In the genomic region with DNA sequence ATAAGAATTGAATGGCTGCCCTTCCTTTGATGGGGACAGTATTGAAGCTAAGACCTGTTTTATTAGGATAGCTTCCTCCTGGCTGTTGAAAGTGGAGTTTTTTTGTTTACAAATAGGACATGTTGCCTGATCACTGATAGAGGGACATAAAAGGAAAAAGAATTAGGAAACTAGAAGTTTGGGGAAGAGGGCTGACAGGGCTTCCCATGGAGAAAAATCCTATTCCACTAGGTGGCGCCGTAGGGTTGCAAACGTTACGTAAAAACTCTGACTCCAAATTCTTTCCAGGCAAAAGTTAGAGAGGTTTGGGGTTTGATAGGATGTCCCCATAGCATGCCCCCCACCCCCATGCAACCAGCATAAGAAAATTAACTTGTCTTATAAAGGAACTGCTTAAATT, we compare ENCODE assay signal across 10 cellular contexts. TPM values are rescaled to one million over a fixed set of nuclear protein-coding genes. Genes with fewer than 3 reads are reported as not detected.
A peak's percentile ranks its signal among the peaks of the same experiment; 100 is the strongest.
DNase-seq lines count a peak whose midpoint lies in the region; ATAC-seq and TF ChIP-seq lines count a peak whose summit lies in the region.
"Had no signal": no experiment of that assay in that cellular context is flagged by ENCODE, and none has a peak within 500 bp of the region (broad histone marks: within the 10 kb centered on the region; RNA-seq: fewer than 3 reads in every experiment).

No MANE protein-coding gene starts in this region.

- no peak overlapping the region for H3K9ac ChIP-seq in mesendoderm (ENCODE audit: low read length)
- H3K9ac ChIP-seq: BLaER1 treated with 17β-estradiol and CSF1 and Interleukin-3, amounts not matched to agents 10 nM and 100 nM had no signal

- intact Hi-C loops in activated CD4-positive, alpha-beta T cell treated with anti-CD3 and anti-CD28 coated beads for 36 hours (cut with DNase I, micrococcal nuclease): loop anchor here in 1 of 2 experiments (5.0 kb wide), 1 partner anchor 64 kb away; no protein-coding TSS in a partner anchor

- no peak overlapping the region for H3K27ac ChIP-seq in HL-60 (replicated peaks)
- H3K27ac ChIP-seq in mesendoderm (ENCODE audit: low read depth, low read length): no peak overlapping the region
- no peak overlapping the region for H3K27ac ChIP-seq in coronary artery
- H3K27ac ChIP-seq: BLaER1 treated with 17β-estradiol and CSF1 and Interleukin-3, amounts not matched to agents 10 nM and 100 nM had no signal

- H3K9me3 Mint-ChIP-seq in activated CD4-positive, alpha-beta T cell treated with anti-CD3 and anti-CD28 coated beads for 36 hours (ENCODE audit: low read depth): peaks cover 52% of the 10 kb centered on the region
- H3K9me3 Mint-ChIP-seq in activated naive CD8-positive, alpha-beta T cell treated with anti-CD3 and anti-CD28 coated beads, Interleukin-2, amount 50 U/mL, for 24 hours: peaks cover 66% of the 10 kb centered on the region

- H3K36me3 ChIP-seq in mesendoderm (ENCODE audit: control insufficient read depth, insufficient read depth, low read length): no peaks in the 10 kb centered on the region

- H3K27me3 ChIP-seq in HL-60 (ENCODE audit: insufficient read depth, poor library complexity, severe bottlenecking): no peaks in the 10 kb centered on the region
- H3K27me3 ChIP-seq in mesendoderm (ENCODE audit: insufficient read depth, low read length, poor library complexity): no peaks in the 10 kb centered on the region
- H3K27me3 ChIP-seq: BLaER1 treated with 17β-estradiol and CSF1 and Interleukin-3, amounts not matched to agents 10 nM and 100 nM had no signal

- H2BK15ac ChIP-seq in mesendoderm (replicated peaks; ENCODE audit: low read depth): no peak overlapping the region

- no peaks in the 10 kb centered on the region for H3K27me3 Mint-ChIP-seq in activated CD4-positive, alpha-beta T cell treated with anti-CD3 and anti-CD28 coated beads for 36 hours
- no peaks in the 10 kb centered on the region for H3K27me3 Mint-ChIP-seq in activated naive CD8-positive, alpha-beta T cell treated with anti-CD3 and anti-CD28 coated beads, Interleukin-2, amount 50 U/mL, for 24 hours

- peaks cover 57% of the 10 kb centered on the region for H3K36me3 Mint-ChIP-seq in activated CD4-positive, alpha-beta T cell treated with anti-CD3 and anti-CD28 coated beads for 36 hours (ENCODE audit: low read depth)
- peaks cover 50% of the 10 kb centered on the region for H3K36me3 Mint-ChIP-seq in activated naive CD8-positive, alpha-beta T cell treated with anti-CD3 and anti-CD28 coated beads, Interleukin-2, amount 50 U/mL, for 24 hours (ENCODE audit: low read depth)

- no peak overlapping the region for H3K18ac ChIP-seq in mesendoderm (ENCODE audit: low read length)

- no peak overlapping the region for H3K4me2 ChIP-seq in mesendoderm (ENCODE audit: low read length)
- H3K4me2 ChIP-seq: BLaER1 treated with 17β-estradiol and CSF1 and Interleukin-3, amounts not matched to agents 10 nM and 100 nM had no signal

- no peak overlapping the region for H2AK5ac ChIP-seq in mesendoderm (ENCODE audit: low read length)

- no peaks in the 10 kb centered on the region for H3K79me1 ChIP-seq in mesendoderm (ENCODE audit: low read length)

- H3K4me3 Mint-ChIP-seq in activated CD4-positive, alpha-beta T cell treated with anti-CD3 and anti-CD28 coated beads for 36 hours: no peak overlapping the region
- H3K4me3 Mint-ChIP-seq in activated naive CD8-positive, alpha-beta T cell treated with anti-CD3 and anti-CD28 coated beads, Interleukin-2, amount 50 U/mL, for 24 hours: no peak overlapping the region

- DNase-seq in activated CD4-positive, alpha-beta T cell treated with anti-CD3 and anti-CD28 coated beads for 36 hours: peak; percentile 54
- no peak for DNase-seq in activated CD4-positive, alpha-beta T cell treated with anti-CD3 and anti-CD28 coated beads, Interleukin-2, amount 50 U/mL, for 1 hour
- DNase-seq in HL-60 (ENCODE audit: low read depth in 1 of 2, low spot score in 1 of 2) (peak; percentile 45 to 54), mesendoderm (peak; percentile 43), middle frontal gyrus (ENCODE audit: extremely low spot score, low spot score) (no peak), coronary artery (ENCODE audit: low spot score) (no peak)
- DNase-seq in activated naive CD8-positive, alpha-beta T cell treated with anti-CD3 and anti-CD28 coated beads, Interleukin-2, amount 50 U/mL, for 24 hours: peak; percentile 37

- H3K4ac ChIP-seq in mesendoderm (ENCODE audit: low read depth, low read length): no peak overlapping the region

- H2BK5ac ChIP-seq in mesendoderm (ENCODE audit: low read length): no peak overlapping the region

- no CpG with 5 or more reads among the region's 4 CpGs for WGBS in mesendoderm (ENCODE audit: extremely low coverage, insufficient coverage, low lambda C conversion rate)

- no peak overlapping the region for H3K56ac ChIP-seq in mesendoderm (ENCODE audit: low read length)

- no peak for ATAC-seq in activated CD4-positive, alpha-beta T cell treated with anti-CD3 and anti-CD28 coated beads for 36 hours
- ATAC-seq in activated naive CD8-positive, alpha-beta T cell treated with anti-CD3 and anti-CD28 coated beads, Interleukin-2, amount 50 U/mL, for 24 hours: no peak
- no peak for ATAC-seq in HG02884 (IDR thresholded peaks at IDR 0.05; ENCODE audit: unreplicated experiment)

- POLR2A ChIA-PET in activated CD4-positive, alpha-beta T cell treated with anti-CD3 and anti-CD28 coated beads for 36 hours (lab: Charles Lee): no interaction called here

- H4K8ac ChIP-seq in mesendoderm (ENCODE audit: low read depth, low read length): no peak overlapping the region

- no peak overlapping the region for H2BK120ac ChIP-seq in mesendoderm (ENCODE audit: low read depth, low read length)

- H3K4me3 ChIP-seq in HL-60 (replicated peaks; ENCODE audit: insufficient read depth, low read length) (no peak overlapping the region), mesendoderm (ENCODE audit: low read length) (no peak overlapping the region), coronary artery (no peak overlapping the region)

- CTCF ChIA-PET in activated CD4-positive, alpha-beta T cell treated with anti-CD3 and anti-CD28 coated beads for 36 hours (lab: Charles Lee): interaction anchor here (0.8 to 0.9 kb wide), 2 partner anchors 8 to 20 kb away, joined by 5 read pairs; no protein-coding TSS in a partner anchor

- H3K27ac Mint-ChIP-seq in activated CD4-positive, alpha-beta T cell treated with anti-CD3 and anti-CD28 coated beads for 36 hours: no peak overlapping the region
- H3K27ac Mint-ChIP-seq in activated naive CD8-positive, alpha-beta T cell treated with anti-CD3 and anti-CD28 coated beads, Interleukin-2, amount 50 U/mL, for 24 hours: no peak overlapping the region

- no peak overlapping the region for H3K23ac ChIP-seq in mesendoderm (ENCODE audit: low read length)

- H4K5ac ChIP-seq in mesendoderm (ENCODE audit: low read length): no peak overlapping the region

- H3K4me1 ChIP-seq in mesendoderm (ENCODE audit: control insufficient read depth, low read depth, low read length): no peaks in the 10 kb centered on the region
- H3K4me1 ChIP-seq: BLaER1 treated with 17β-estradiol and CSF1 and Interleukin-3, amounts not matched to agents 10 nM and 100 nM had no signal

- H3K4me1 Mint-ChIP-seq in activated CD4-positive, alpha-beta T cell treated with anti-CD3 and anti-CD28 coated beads for 36 hours: no peaks in the 10 kb centered on the region
- H3K4me1 Mint-ChIP-seq in activated naive CD8-positive, alpha-beta T cell treated with anti-CD3 and anti-CD28 coated beads, Interleukin-2, amount 50 U/mL, for 24 hours: no peaks in the 10 kb centered on the region

- TF ChIP-seq CTCF in HL-60 (IDR thresholded peaks at IDR 0.05; ENCODE audit: insufficient read depth, low read length) (peak; percentile 15), coronary artery (IDR thresholded peaks at IDR 0.05) (no peak)

- no peaks in the 10 kb centered on the region for H3K79me2 ChIP-seq in mesendoderm (ENCODE audit: control insufficient read depth, insufficient read depth, low read length)

RNA-seq across cellular contexts. Expression of gene RBFA, which starts 11.1 kb away (rescaled TPM):
- total RNA-seq in activated CD4-positive, alpha-beta T cell treated with anti-CD3 and anti-CD28 coated beads for 36 hours: 10 to 100 TPM; 32.2 to 39.1 TPM
- polyA plus RNA-seq in mesendoderm (2013, experiment 1 of 2): 23.9 TPM
- polyA plus RNA-seq in mesendoderm (2013, experiment 2 of 2): 25.4 TPM

RNA-seq across cellular contexts. Expression of gene TXNL4A, which starts 34.8 kb away (rescaled TPM):
- total RNA-seq in activated CD4-positive, alpha-beta T cell treated with anti-CD3 and anti-CD28 coated beads for 36 hours: 100 to 1,000 TPM; 150 to 194 TPM
- polyA plus RNA-seq in mesendoderm (2013, experiment 1 of 2): 162 TPM
- 168 TPM for polyA plus RNA-seq in mesendoderm (2013, experiment 2 of 2)

RNA-seq across cellular contexts. Expression of gene HSBP1L1, which starts 58.7 kb away (rescaled TPM):
- total RNA-seq in activated CD4-positive, alpha-beta T cell treated with anti-CD3 and anti-CD28 coated beads for 36 hours: 10 to 100 TPM; 14.4 to 16.9 TPM
- polyA plus RNA-seq in mesendoderm (2013, experiment 1 of 2): 0.18 TPM
- polyA plus RNA-seq in mesendoderm (2013, experiment 2 of 2): 0.08 TPM
- total RNA-seq: LHCN-M2 had no signal

Comparison
In these comparisons a context has a peak if more than half of its experiments do, and no peak if none do; other contexts are left out.
1. DNase-seq: peak in activated CD4-positive, alpha-beta T cell treated with anti-CD3 and anti-CD28 coated beads for 36 hours (single experiment), HL-60 (2 of 2), activated naive CD8-positive, alpha-beta T cell treated with anti-CD3 and anti-CD28 coated beads, Interleukin-2, amount 50 U/mL, for 24 hours (single experiment) and mesendoderm (single experiment); none in activated CD4-positive, alpha-beta T cell treated with anti-CD3 and anti-CD28 coated beads, Interleukin-2, amount 50 U/mL, for 1 hour (single experiment), middle frontal gyrus (single experiment) and coronary artery (single experiment).